In the genomic region with DNA sequence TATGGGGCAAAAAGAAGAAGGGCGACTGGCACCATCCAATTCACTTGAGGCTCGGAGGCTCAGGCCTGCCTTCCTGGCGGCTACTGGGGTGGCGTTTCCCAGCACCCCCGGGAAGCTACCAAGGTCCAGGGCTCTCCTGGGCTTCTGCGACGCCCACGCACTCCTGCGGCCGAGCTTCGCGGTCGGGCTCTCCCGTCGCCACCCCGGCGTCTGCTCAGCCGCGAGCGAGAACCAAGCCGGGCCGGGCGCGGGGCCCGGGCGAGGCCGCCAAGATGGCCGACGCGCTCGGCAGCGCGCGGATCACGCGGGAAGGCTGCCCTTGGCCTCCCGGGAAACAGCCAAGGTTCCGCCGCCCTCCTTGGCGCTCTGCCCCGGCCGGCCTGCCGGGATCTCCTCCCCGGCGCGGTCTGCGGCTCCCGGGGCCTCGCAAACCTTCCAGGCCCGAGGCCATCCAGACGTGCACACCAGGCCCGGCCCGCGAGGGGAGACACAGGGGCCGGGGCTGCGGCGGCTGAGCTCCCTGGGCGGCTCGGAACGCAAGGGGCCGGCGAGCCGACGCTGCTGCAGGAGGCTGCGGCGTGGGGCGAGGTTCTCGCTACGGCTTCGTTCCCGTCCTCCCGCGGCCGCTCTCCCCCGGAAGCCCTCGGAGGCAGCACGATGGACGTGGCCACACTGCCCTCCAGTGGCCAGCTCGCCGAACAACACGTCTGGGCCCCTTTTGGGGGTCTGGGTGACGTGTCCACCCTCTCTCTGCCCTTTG, we compare ENCODE assay signal across 1 cellular context.
TF ChIP-seq lines count a peak whose summit lies in the region.

No MANE protein-coding gene starts in this region.

TF ChIP-seq in HepG2, 621 proteins besides CTCF, POLR2A, EP300 and RAD21 (continued from another document and continues in another):
- TF ChIP-seq, protein P1, sequence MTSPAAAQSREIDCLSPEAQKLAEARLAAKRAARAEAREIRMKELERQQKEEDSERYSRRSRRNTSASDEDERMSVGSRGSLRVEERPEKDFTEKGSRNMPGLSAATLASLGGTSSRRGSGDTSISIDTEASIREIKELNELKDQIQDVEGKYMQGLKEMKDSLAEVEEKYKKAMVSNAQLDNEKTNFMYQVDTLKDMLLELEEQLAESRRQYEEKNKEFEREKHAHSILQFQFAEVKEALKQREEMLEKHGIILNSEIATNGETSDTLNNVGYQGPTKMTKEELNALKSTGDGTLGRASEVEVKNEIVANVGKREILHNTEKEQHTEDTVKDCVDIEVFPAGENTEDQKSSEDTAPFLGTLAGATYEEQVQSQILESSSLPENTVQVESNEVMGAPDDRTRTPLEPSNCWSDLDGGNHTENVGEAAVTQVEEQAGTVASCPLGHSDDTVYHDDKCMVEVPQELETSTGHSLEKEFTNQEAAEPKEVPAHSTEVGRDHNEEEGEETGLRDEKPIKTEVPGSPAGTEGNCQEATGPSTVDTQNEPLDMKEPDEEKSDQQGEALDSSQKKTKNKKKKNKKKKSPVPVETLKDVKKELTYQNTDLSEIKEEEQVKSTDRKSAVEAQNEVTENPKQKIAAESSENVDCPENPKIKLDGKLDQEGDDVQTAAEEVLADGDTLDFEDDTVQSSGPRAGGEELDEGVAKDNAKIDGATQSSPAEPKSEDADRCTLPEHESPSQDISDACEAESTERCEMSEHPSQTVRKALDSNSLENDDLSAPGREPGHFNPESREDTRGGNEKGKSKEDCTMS (CRISPR knock-in tag; conservative IDR thresholded peaks at IDR 0.05), result no peak
- TF ChIP-seq, protein P2, sequence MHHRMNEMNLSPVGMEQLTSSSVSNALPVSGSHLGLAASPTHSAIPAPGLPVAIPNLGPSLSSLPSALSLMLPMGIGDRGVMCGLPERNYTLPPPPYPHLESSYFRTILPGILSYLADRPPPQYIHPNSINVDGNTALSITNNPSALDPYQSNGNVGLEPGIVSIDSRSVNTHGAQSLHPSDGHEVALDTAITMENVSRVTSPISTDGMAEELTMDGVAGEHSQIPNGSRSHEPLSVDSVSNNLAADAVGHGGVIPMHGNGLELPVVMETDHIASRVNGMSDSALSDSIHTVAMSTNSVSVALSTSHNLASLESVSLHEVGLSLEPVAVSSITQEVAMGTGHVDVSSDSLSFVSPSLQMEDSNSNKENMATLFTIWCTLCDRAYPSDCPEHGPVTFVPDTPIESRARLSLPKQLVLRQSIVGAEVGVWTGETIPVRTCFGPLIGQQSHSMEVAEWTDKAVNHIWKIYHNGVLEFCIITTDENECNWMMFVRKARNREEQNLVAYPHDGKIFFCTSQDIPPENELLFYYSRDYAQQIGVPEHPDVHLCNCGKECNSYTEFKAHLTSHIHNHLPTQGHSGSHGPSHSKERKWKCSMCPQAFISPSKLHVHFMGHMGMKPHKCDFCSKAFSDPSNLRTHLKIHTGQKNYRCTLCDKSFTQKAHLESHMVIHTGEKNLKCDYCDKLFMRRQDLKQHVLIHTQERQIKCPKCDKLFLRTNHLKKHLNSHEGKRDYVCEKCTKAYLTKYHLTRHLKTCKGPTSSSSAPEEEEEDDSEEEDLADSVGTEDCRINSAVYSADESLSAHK (CRISPR knock-in tag; IDR thresholded peaks at IDR 0.05; ENCODE audit: borderline replicate concordance), result no peak
- TF ChIP-seq, protein P3, sequence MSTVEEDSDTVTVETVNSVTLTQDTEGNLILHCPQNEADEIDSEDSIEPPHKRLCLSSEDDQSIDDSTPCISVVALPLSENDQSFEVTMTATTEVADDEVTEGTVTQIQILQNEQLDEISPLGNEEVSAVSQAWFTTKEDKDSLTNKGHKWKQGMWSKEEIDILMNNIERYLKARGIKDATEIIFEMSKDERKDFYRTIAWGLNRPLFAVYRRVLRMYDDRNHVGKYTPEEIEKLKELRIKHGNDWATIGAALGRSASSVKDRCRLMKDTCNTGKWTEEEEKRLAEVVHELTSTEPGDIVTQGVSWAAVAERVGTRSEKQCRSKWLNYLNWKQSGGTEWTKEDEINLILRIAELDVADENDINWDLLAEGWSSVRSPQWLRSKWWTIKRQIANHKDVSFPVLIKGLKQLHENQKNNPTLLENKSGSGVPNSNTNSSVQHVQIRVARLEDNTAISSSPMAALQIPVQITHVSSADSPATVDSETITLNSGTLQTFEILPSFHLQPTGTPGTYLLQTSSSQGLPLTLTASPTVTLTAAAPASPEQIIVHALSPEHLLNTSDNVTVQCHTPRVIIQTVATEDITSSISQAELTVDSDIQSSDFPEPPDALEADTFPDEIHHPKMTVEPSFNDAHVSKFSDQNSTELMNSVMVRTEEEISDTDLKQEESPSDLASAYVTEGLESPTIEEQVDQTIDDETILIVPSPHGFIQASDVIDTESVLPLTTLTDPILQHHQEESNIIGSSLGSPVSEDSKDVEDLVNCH (CRISPR knock-in tag; IDR thresholded peaks at IDR 0.05), result no peak
- peak; percentile 60; the same call in 1 of the 2 replicates for TF ChIP-seq SP4 (CRISPR knock-in tag; IDR thresholded peaks at IDR 0.05)
- TF ChIP-seq MATR3 (CRISPR knock-in tag; IDR thresholded peaks at IDR 0.05), result no peak
- peak; percentile 82 for TF ChIP-seq HDAC2 (CRISPR knock-in tag; IDR thresholded peaks at IDR 0.05)
- TF ChIP-seq JDP2 (CRISPR knock-in tag; IDR thresholded peaks at IDR 0.05; ENCODE audit: borderline replicate concordance), result no peak
- no peak for TF ChIP-seq MTF2 (CRISPR knock-in tag; IDR thresholded peaks at IDR 0.05; ENCODE audit: borderline replicate concordance)
- TF ChIP-seq CREM (IDR thresholded peaks at IDR 0.05), result no peak
- no peak for TF ChIP-seq CREM (CRISPR knock-in tag; IDR thresholded peaks at IDR 0.05)
- no peak for TF ChIP-seq SP1 (IDR thresholded peaks at IDR 0.05)
- no peak for TF ChIP-seq SP1 (CRISPR knock-in tag; IDR thresholded peaks at IDR 0.05)
- TF ChIP-seq HNF4G (IDR thresholded peaks at IDR 0.05; ENCODE audit: borderline replicate concordance, low read depth, low read length), result peak; percentile 3; the same call in 1 of the 2 replicates
- TF ChIP-seq HNF4G (CRISPR knock-in tag; IDR thresholded peaks at IDR 0.05; ENCODE audit: borderline replicate concordance, low read depth), result 0 out of 2 replicates have a peak, but pooled peaks have one; percentile 62
- peak; percentile 77 for TF ChIP-seq IKZF4 (CRISPR knock-in tag; IDR thresholded peaks at IDR 0.05; ENCODE audit: borderline replicate concordance, low read depth, not compliant biosample characterization)
- TF ChIP-seq PAF1 (CRISPR knock-in tag; IDR thresholded peaks at IDR 0.05), result no peak
- TF ChIP-seq U2AF2 (IDR thresholded peaks at IDR 0.05; ENCODE audit: low read depth, low read length), result no peak
- TF ChIP-seq MED8 (CRISPR knock-in tag; IDR thresholded peaks at IDR 0.05; ENCODE audit: insufficient replicate concordance), result peak; percentile 43
- TF ChIP-seq, protein P4, sequence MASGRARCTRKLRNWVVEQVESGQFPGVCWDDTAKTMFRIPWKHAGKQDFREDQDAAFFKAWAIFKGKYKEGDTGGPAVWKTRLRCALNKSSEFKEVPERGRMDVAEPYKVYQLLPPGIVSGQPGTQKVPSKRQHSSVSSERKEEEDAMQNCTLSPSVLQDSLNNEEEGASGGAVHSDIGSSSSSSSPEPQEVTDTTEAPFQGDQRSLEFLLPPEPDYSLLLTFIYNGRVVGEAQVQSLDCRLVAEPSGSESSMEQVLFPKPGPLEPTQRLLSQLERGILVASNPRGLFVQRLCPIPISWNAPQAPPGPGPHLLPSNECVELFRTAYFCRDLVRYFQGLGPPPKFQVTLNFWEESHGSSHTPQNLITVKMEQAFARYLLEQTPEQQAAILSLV (CRISPR knock-in tag; IDR thresholded peaks at IDR 0.05; ENCODE audit: borderline replicate concordance), result peak; percentile 63; the same call in 1 of the 2 replicates
- TF ChIP-seq ZNF124 (CRISPR knock-in tag; IDR thresholded peaks at IDR 0.05), result peak; percentile 77; the same call in 1 of the 2 replicates
- no peak for TF ChIP-seq ZNF788 (CRISPR knock-in tag; IDR thresholded peaks at IDR 0.05; ENCODE audit: borderline replicate concordance)
- TF ChIP-seq, protein P5, sequence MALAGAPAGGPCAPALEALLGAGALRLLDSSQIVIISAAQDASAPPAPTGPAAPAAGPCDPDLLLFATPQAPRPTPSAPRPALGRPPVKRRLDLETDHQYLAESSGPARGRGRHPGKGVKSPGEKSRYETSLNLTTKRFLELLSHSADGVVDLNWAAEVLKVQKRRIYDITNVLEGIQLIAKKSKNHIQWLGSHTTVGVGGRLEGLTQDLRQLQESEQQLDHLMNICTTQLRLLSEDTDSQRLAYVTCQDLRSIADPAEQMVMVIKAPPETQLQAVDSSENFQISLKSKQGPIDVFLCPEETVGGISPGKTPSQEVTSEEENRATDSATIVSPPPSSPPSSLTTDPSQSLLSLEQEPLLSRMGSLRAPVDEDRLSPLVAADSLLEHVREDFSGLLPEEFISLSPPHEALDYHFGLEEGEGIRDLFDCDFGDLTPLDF (CRISPR knock-in tag; IDR thresholded peaks at IDR 0.05), result no peak
- TF ChIP-seq PHF21A (CRISPR knock-in tag; IDR thresholded peaks at IDR 0.05), result no peak
- 0 out of 2 replicates have a peak, but pooled peaks have one; percentile 7 for TF ChIP-seq ZSCAN21 (CRISPR knock-in tag; IDR thresholded peaks at IDR 0.05; ENCODE audit: borderline replicate concordance)
- TF ChIP-seq GABPA (IDR thresholded peaks at IDR 0.05; ENCODE audit: low read depth, low read length), result no peak
- 0 out of 2 replicates have a peak, but pooled peaks have one; percentile 11 for TF ChIP-seq GABPA (CRISPR knock-in tag; IDR thresholded peaks at IDR 0.05; ENCODE audit: low read depth)
- TF ChIP-seq, protein P6, sequence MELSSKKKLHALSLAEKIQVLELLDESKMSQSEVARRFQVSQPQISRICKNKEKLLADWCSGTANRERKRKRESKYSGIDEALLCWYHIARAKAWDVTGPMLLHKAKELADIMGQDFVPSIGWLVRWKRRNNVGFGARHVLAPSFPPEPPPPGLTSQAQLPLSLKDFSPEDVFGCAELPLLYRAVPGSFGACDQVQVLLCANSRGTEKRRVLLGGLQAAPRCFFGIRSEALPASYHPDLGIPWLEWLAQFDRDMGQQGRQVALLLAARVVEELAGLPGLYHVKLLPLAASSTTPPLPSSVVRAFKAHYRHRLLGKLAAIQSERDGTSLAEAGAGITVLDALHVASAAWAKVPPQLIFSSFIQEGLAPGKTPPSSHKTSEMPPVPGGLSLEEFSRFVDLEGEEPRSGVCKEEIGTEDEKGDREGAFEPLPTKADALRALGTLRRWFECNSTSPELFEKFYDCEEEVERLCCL (CRISPR knock-in tag; IDR thresholded peaks at IDR 0.05; ENCODE audit: borderline replicate concordance), result no peak
- TF ChIP-seq CCAR2 (optimal IDR thresholded peaks at IDR 0.05; ENCODE audit: low read depth, low read length), result no peak
- no peak for TF ChIP-seq ZNF543 (CRISPR knock-in tag; IDR thresholded peaks at IDR 0.05)
- TF ChIP-seq, protein P7, sequence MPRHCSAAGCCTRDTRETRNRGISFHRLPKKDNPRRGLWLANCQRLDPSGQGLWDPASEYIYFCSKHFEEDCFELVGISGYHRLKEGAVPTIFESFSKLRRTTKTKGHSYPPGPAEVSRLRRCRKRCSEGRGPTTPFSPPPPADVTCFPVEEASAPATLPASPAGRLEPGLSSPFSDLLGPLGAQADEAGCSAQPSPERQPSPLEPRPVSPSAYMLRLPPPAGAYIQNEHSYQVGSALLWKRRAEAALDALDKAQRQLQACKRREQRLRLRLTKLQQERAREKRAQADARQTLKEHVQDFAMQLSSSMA (CRISPR knock-in tag; IDR thresholded peaks at IDR 0.05), result no peak
- TF ChIP-seq, protein P8, sequence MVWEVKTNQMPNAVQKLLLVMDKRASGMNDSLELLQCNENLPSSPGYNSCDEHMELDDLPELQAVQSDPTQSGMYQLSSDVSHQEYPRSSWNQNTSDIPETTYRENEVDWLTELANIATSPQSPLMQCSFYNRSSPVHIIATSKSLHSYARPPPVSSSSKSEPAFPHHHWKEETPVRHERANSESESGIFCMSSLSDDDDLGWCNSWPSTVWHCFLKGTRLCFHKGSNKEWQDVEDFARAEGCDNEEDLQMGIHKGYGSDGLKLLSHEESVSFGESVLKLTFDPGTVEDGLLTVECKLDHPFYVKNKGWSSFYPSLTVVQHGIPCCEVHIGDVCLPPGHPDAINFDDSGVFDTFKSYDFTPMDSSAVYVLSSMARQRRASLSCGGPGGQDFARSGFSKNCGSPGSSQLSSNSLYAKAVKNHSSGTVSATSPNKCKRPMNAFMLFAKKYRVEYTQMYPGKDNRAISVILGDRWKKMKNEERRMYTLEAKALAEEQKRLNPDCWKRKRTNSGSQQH (CRISPR knock-in tag; IDR thresholded peaks at IDR 0.05; ENCODE audit: low read depth), result no peak
- no peak for TF ChIP-seq NR2F2 (IDR thresholded peaks at IDR 0.05; ENCODE audit: borderline replicate concordance, low read depth)
- TF ChIP-seq NR2F1 (CRISPR knock-in tag; IDR thresholded peaks at IDR 0.05), result no peak
- peak; percentile 83 for TF ChIP-seq ZBTB7A (CRISPR knock-in tag; IDR thresholded peaks at IDR 0.05)
- TF ChIP-seq, protein P9, sequence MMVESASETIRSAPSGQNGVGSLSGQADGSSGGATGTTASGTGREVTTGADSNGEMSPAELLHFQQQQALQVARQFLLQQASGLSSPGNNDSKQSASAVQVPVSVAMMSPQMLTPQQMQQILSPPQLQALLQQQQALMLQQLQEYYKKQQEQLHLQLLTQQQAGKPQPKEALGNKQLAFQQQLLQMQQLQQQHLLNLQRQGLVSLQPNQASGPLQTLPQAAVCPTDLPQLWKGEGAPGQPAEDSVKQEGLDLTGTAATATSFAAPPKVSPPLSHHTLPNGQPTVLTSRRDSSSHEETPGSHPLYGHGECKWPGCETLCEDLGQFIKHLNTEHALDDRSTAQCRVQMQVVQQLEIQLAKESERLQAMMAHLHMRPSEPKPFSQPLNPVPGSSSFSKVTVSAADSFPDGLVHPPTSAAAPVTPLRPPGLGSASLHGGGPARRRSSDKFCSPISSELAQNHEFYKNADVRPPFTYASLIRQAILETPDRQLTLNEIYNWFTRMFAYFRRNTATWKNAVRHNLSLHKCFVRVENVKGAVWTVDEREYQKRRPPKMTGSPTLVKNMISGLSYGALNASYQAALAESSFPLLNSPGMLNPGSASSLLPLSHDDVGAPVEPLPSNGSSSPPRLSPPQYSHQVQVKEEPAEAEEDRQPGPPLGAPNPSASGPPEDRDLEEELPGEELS (CRISPR knock-in tag; IDR thresholded peaks at IDR 0.05), result no peak
- no peak for TF ChIP-seq RCOR2 (CRISPR knock-in tag; IDR thresholded peaks at IDR 0.05)
- TF ChIP-seq, protein P10, sequence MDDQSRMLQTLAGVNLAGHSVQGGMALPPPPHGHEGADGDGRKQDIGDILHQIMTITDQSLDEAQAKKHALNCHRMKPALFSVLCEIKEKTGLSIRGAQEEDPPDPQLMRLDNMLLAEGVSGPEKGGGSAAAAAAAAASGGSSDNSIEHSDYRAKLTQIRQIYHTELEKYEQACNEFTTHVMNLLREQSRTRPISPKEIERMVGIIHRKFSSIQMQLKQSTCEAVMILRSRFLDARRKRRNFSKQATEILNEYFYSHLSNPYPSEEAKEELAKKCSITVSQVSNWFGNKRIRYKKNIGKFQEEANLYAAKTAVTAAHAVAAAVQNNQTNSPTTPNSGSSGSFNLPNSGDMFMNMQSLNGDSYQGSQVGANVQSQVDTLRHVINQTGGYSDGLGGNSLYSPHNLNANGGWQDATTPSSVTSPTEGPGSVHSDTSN (CRISPR knock-in tag; IDR thresholded peaks at IDR 0.05; ENCODE audit: borderline replicate concordance), result no peak
- TF ChIP-seq ZNF17 (CRISPR knock-in tag; IDR thresholded peaks at IDR 0.05), result no peak
- no peak for TF ChIP-seq ATRX (CRISPR knock-in tag; IDR thresholded peaks at IDR 0.05; ENCODE audit: borderline replicate concordance)
- TF ChIP-seq CBX5 (CRISPR knock-in tag; IDR thresholded peaks at IDR 0.05; ENCODE audit: borderline replicate concordance), result peak; percentile 29; the same call in 1 of the 2 replicates
- TF ChIP-seq ZNF264 (CRISPR knock-in tag; IDR thresholded peaks at IDR 0.05), result no peak
